Comparison of ENCODE assay signal across 18 cellular contexts in genomic region chr17:63286254-63286653, GRCh38.
DNase-seq lines count a peak whose midpoint lies in the region; ATAC-seq, FAIRE-seq and TF ChIP-seq lines count a peak whose summit lies in the region.
"Had no signal": no experiment of that assay in that cellular context is flagged by ENCODE, and none has a peak within 500 bp of the region (broad histone marks: within the 10 kb centered on the region; RNA-seq: fewer than 3 reads in every experiment).

No MANE protein-coding gene starts in this region.

- TF ChIP-seq RAD21 in HepG2 (CRISPR knock-in tag; IDR thresholded peaks at IDR 0.05) = no peak

- POLR2A ChIA-PET in HepG2 (lab: Yijun Ruan, JAX) = no interaction called here

- H3K36me3 ChIP-seq in HepG2 (replicated peaks in 1 of 2; ENCODE audit: control insufficient read depth in 1 of 2, insufficient read depth in 2 of 2, low read length in 2 of 2) (no peaks in the 10 kb centered on the region), right lobe of liver (no peaks in the 10 kb centered on the region), astrocyte (ENCODE audit: insufficient read depth, low read length) (no peaks in the 10 kb centered on the region), breast epithelium (no peaks in the 10 kb centered on the region)

- H3K79me2 ChIP-seq in HepG2 (ENCODE audit: insufficient read depth, low read length) (no peaks in the 10 kb centered on the region), astrocyte (ENCODE audit: insufficient read depth, low read length) (peaks cover 25% of the 10 kb centered on the region)

- DNase-seq in HepG2 (ENCODE audit: low spot score) (no peak), right lobe of liver (no peak), MV-4-11 (lab: John Stamatoyannopoulos, UW) (peak; percentile 1), astrocyte (ENCODE audit: low read depth) (no peak), breast epithelium (ENCODE audit: low spot score in 2 of 2) (no peak)
- DNase-seq in stimulated activated CD4-positive, alpha-beta T cell treated with anti-CD3 and anti-CD28 coated beads, Interleukin-12 subunit alpha, Interleukin-12 subunit beta, amount 100 ng/mL, for 4 hours = no peak
- DNase-seq: C1 segment of cervical spinal cord; Calu3; CD4-positive, alpha-beta memory T cell; COR-L47; DMS53; DMS79 treated with DMSO at 0.1 percent for 48 hours; GF-D8; GOT3 had no signal

- H3K9me3 Mint-ChIP-seq in astrocyte (ENCODE audit: unreplicated experiment) = peaks cover 8% of the 10 kb centered on the region

- peaks cover 25% of the 10 kb centered on the region for H3K36me3 Mint-ChIP-seq in astrocyte (ENCODE audit: low read depth, unreplicated experiment)

- no peaks in the 10 kb centered on the region for H3K27me3 ChIP-seq in HepG2 (ENCODE audit: control insufficient read depth in 1 of 2, insufficient read depth in 2 of 2, low read length in 2 of 2)
- no peaks in the 10 kb centered on the region for H3K27me3 ChIP-seq in right lobe of liver
- H3K27me3 ChIP-seq in astrocyte (ENCODE audit: insufficient read depth, low read length) = no peaks in the 10 kb centered on the region
- H3K27me3 ChIP-seq in breast epithelium = no peaks in the 10 kb centered on the region

- H3K4me3 ChIP-seq in HepG2 (replicated peaks in 1 of 3; ENCODE audit: insufficient read depth in 1 of 3, low read depth in 2 of 3, low read length in 3 of 3) (no peak overlapping the region), right lobe of liver (no peak overlapping the region), astrocyte (ENCODE audit: insufficient read depth, low read depth, low read length) (no peak overlapping the region), breast epithelium (no peak overlapping the region)
- H3K4me3 ChIP-seq: HAP-1 had no signal

- H2AFZ ChIP-seq in HepG2 (ENCODE audit: low read length) (no peak overlapping the region), astrocyte (ENCODE audit: low read depth, low read length) (no peak overlapping the region)

- BruUV-seq in HepG2 (replicated peaks; lab: Mats Ljungman, UMichigan) = no TSS peak

- H3K9me3 ChIP-seq in HepG2 (ENCODE audit: low read length) = peaks cover 6% of the 10 kb centered on the region
- H3K9me3 ChIP-seq in right lobe of liver = peaks cover 0 to 6% (median 0%) of the 10 kb centered on the region in 4 donors
- no peaks in the 10 kb centered on the region for H3K9me3 ChIP-seq in astrocyte (ENCODE audit: insufficient read depth, low read depth, low read length)
- H3K9me3 ChIP-seq in breast epithelium = peaks cover 9 to 31% of the 10 kb centered on the region in 2 donors

- H4K20me1 ChIP-seq in HepG2 (ENCODE audit: insufficient read depth, low read length) (no peaks in the 10 kb centered on the region), astrocyte (ENCODE audit: insufficient read depth, low read length) (no peaks in the 10 kb centered on the region)

- ATAC-seq in HepG2 = no peak
- ATAC-seq in right lobe of liver = no peak
- no peak for ATAC-seq in HG02588 (IDR thresholded peaks at IDR 0.05; ENCODE audit: unreplicated experiment)

- H3K27me3 Mint-ChIP-seq in astrocyte (ENCODE audit: low read depth, unreplicated experiment) = no peaks in the 10 kb centered on the region
- H3K27me3 Mint-ChIP-seq: CD4-positive, alpha-beta memory T cell had no signal

- H3K4me1 ChIP-seq in HepG2 (ENCODE audit: insufficient read depth, low read length) (no peaks in the 10 kb centered on the region), right lobe of liver (no peaks in the 10 kb centered on the region), astrocyte (ENCODE audit: insufficient read depth, low read length) (peaks cover 7% of the 10 kb centered on the region), breast epithelium (no peaks in the 10 kb centered on the region)

- intact Hi-C loops in HepG2 (cut with micrococcal nuclease; ENCODE audit: unreplicated experiment) (no loop called here), right lobe of liver (cut with DNase I) (no loop called here), breast epithelium (cut with DNase I; ENCODE audit: low total_unique reads) (no loop called here)

- no peak for FAIRE-seq in HepG2 (lab: Jason Lieb, UNC)
- FAIRE-seq in astrocyte (lab: Jason Lieb, UNC) = no peak
- FAIRE-seq: GM12892, H54 had no signal

- peaks cover 2% of the 10 kb centered on the region for H3K4me1 Mint-ChIP-seq in astrocyte (ENCODE audit: low read depth, unreplicated experiment)
- H3K4me1 Mint-ChIP-seq: CD4-positive, alpha-beta memory T cell had no signal

- H3K4me2 ChIP-seq in HepG2 (ENCODE audit: low read depth, low read length) (no peak overlapping the region), astrocyte (ENCODE audit: low read length) (no peak overlapping the region)

- TF ChIP-seq EP300 in HepG2 (IDR thresholded peaks at IDR 0.05; ENCODE audit: low read depth in 2 of 2, low read length in 2 of 2) (no peak), HepG2 (CRISPR knock-in tag; IDR thresholded peaks at IDR 0.05; ENCODE audit: borderline replicate concordance) (no peak)

- H3K4me3 Mint-ChIP-seq in astrocyte (ENCODE audit: unreplicated experiment) = no peak overlapping the region

- TF ChIP-seq CTCF in HepG2 (CRISPR knock-in tag; IDR thresholded peaks at IDR 0.05) = no peak
- no peak for TF ChIP-seq CTCF in right lobe of liver (IDR thresholded peaks at IDR 0.05)
- no peak for TF ChIP-seq CTCF in astrocyte (IDR thresholded peaks at IDR 0.05; ENCODE audit: insufficient read depth, low read depth, low read length)
- TF ChIP-seq CTCF in breast epithelium (IDR thresholded peaks at IDR 0.05) = no peak

- CTCF ChIA-PET in HepG2 (lab: Yijun Ruan, JAX; ENCODE audit: low intra/inter-chr PET ratio, low total read pairs) = no interaction called here

- H3K27ac Mint-ChIP-seq in astrocyte (ENCODE audit: unreplicated experiment) = no peak overlapping the region
- H3K27ac Mint-ChIP-seq: CD4-positive, alpha-beta memory T cell had no signal

- H3K27ac ChIP-seq in HepG2 (ENCODE audit: extremely low read length, insufficient read depth, low read length) (no peak overlapping the region), right lobe of liver (no peak overlapping the region), astrocyte (ENCODE audit: low read depth, low read length) (peak overlapping the region; percentile 57), breast epithelium (no peak overlapping the region)

- H3K9ac ChIP-seq in HepG2 (ENCODE audit: insufficient read depth, low read depth, low read length) (no peak overlapping the region), astrocyte (ENCODE audit: low read length) (no peak overlapping the region)

- in situ Hi-C loops in HepG2 (cut with HindIII; ENCODE audit: extremely low pct_ligation_motif_present, low pct_unique_long_range_greater_than_20kb) = no loop called here

- TF ChIP-seq POLR2A in HepG2 (IDR thresholded peaks at IDR 0.05; ENCODE audit: insufficient read depth in 1 of 2, low read depth in 2 of 2, low read length in 2 of 2) (no peak), right lobe of liver (IDR thresholded peaks at IDR 0.05) (no peak), breast epithelium (IDR thresholded peaks at IDR 0.05) (no peak)

TF ChIP-seq in HepG2, 621 proteins besides CTCF, POLR2A, EP300 and RAD21:
- TF ChIP-seq GATAD1 (CRISPR knock-in tag; IDR thresholded peaks at IDR 0.05) (no peak), ZNF317 (CRISPR knock-in tag; IDR thresholded peaks at IDR 0.05) (peak; percentile 96)
